In genomic region chr1:225883616-225884265, GRCh38 we compare ENCODE assay signal across 9 cellular contexts. TPM values are rescaled to one million over a fixed set of nuclear protein-coding genes. Genes with fewer than 3 reads are reported as not detected.
A peak's percentile ranks its signal among the peaks of the same experiment; 100 is the strongest.
DNase-seq lines count a peak whose midpoint lies in the region; ATAC-seq and TF ChIP-seq lines count a peak whose summit lies in the region.
"Had no signal": no experiment of that assay in that cellular context is flagged by ENCODE, and none has a peak within 500 bp of the region (broad histone marks: within the 10 kb centered on the region; RNA-seq: fewer than 3 reads in every experiment).

No MANE protein-coding gene starts in this region.

- H3K4me1 Mint-ChIP-seq in CD4-positive, alpha-beta T cell (ENCODE audit: low read depth): peaks cover 34% of the 10 kb centered on the region
- peaks cover 33% of the 10 kb centered on the region for H3K4me1 Mint-ChIP-seq in central memory CD8-positive, alpha-beta T cell
- peaks cover 32% of the 10 kb centered on the region for H3K4me1 Mint-ChIP-seq in neural crest cell

- H3K27me3 Mint-ChIP-seq in CD4-positive, alpha-beta T cell: no peaks in the 10 kb centered on the region
- no peaks in the 10 kb centered on the region for H3K27me3 Mint-ChIP-seq in central memory CD8-positive, alpha-beta T cell
- peaks cover 27% of the 10 kb centered on the region for H3K27me3 Mint-ChIP-seq in neural crest cell (ENCODE audit: low read depth)

- peaks cover 31% of the 10 kb centered on the region for H3K4me1 ChIP-seq in HUES6 (ENCODE audit: control insufficient read depth, insufficient read depth, low read length)

- TF ChIP-seq CTCF in CD4-positive, alpha-beta T cell (IDR thresholded peaks at IDR 0.05): no peak
- no peak for TF ChIP-seq CTCF in neural crest cell (conservative IDR thresholded peaks at IDR 0.05)

- POLR2A ChIA-PET in CD4-positive, alpha-beta T cell (lab: Charles Lee): interaction anchor here (0.9 to 13.0 kb wide), 15 partner anchors 12 to 456 kb away, joined by 3 to 427 read pairs (median 14); partner anchors contain the start of genes H3-3A, LBR, PYCR2 and SRP9

- H3K27ac Mint-ChIP-seq in CD4-positive, alpha-beta T cell: peak overlapping the region; percentile 86
- peak overlapping the region; percentile 91 for H3K27ac Mint-ChIP-seq in central memory CD8-positive, alpha-beta T cell (ENCODE audit: low read depth)
- no peak overlapping the region for H3K27ac Mint-ChIP-seq in neural crest cell (ENCODE audit: unreplicated experiment)

- peak overlapping the region; percentile 97 for H3K4me3 ChIP-seq in HUES6 (ENCODE audit: low read depth, low read length)

- H3K9ac ChIP-seq in HUES6 (ENCODE audit: low read length): peak overlapping the region; percentile 98

- H3K9me3 Mint-ChIP-seq in CD4-positive, alpha-beta T cell: no peaks in the 10 kb centered on the region
- H3K9me3 Mint-ChIP-seq in central memory CD8-positive, alpha-beta T cell: no peaks in the 10 kb centered on the region
- no peaks in the 10 kb centered on the region for H3K9me3 Mint-ChIP-seq in neural crest cell

- intact Hi-C loops in CD4-positive, alpha-beta T cell (cut with DNase I, micrococcal nuclease): loop anchor here (5.0 to 10.0 kb wide), 2 partner anchors 94 to 181 kb away; partner anchors contain the start of gene H3-3A (in 1 of the 2)

- H3K27me3 ChIP-seq in CD4-positive, alpha-beta T cell (ENCODE audit: control insufficient read depth, insufficient read depth, low read length): no peaks in the 10 kb centered on the region
- H3K27me3 ChIP-seq in HUES6 (ENCODE audit: control insufficient read depth, insufficient read depth, low read length): peaks cover 9% of the 10 kb centered on the region; the same call in 1 of the 2 replicates

- H3K4me3 Mint-ChIP-seq in CD4-positive, alpha-beta T cell: peak overlapping the region; percentile 97
- H3K4me3 Mint-ChIP-seq in central memory CD8-positive, alpha-beta T cell: peak overlapping the region; percentile 93
- peak overlapping the region; percentile 91 for H3K4me3 Mint-ChIP-seq in neural crest cell

- peaks cover 15% of the 10 kb centered on the region for H3K36me3 ChIP-seq in HUES6 (ENCODE audit: control insufficient read depth, insufficient read depth, low read length)

- no peaks in the 10 kb centered on the region for H3K9me3 ChIP-seq in CD4-positive, alpha-beta T cell (ENCODE audit: control insufficient read depth, low read length)
- no peaks in the 10 kb centered on the region for H3K9me3 ChIP-seq in HUES6 (ENCODE audit: control insufficient read depth, insufficient read depth, low read depth, low read length)

- peak overlapping the region; percentile 23 for H3K27ac ChIP-seq in CD4-positive, alpha-beta T cell (ENCODE audit: low read depth, low read length)
- H3K27ac ChIP-seq in HUES6 (ENCODE audit: low read depth, low read length): no peak overlapping the region

- peaks cover 36% of the 10 kb centered on the region for H3K36me3 Mint-ChIP-seq in CD4-positive, alpha-beta T cell (ENCODE audit: low read depth)
- H3K36me3 Mint-ChIP-seq in central memory CD8-positive, alpha-beta T cell (ENCODE audit: insufficient read depth): peaks cover 9% of the 10 kb centered on the region
- no peaks in the 10 kb centered on the region for H3K36me3 Mint-ChIP-seq in neural crest cell (ENCODE audit: low read depth)

- ATAC-seq in CD4-positive, alpha-beta T cell (ENCODE audit: poor library complexity): no peak
- ATAC-seq in central memory CD8-positive, alpha-beta T cell (replicated peaks; ENCODE audit: extremely low read depth, poor library complexity, severe bottlenecking): no peak
- no peak for ATAC-seq in GM19463 (IDR thresholded peaks at IDR 0.05; ENCODE audit: unreplicated experiment)
- ATAC-seq in HG03097 (IDR thresholded peaks at IDR 0.05; ENCODE audit: low FRiP score, unreplicated experiment): no peak

- CTCF ChIA-PET in CD4-positive, alpha-beta T cell (lab: Charles Lee): interaction anchor here (1.0 to 3.8 kb wide), 6 partner anchors 12 to 106 kb away, joined by 3 to 21 read pairs (median 8); partner anchors contain the start of gene SRP9

- no peak for DNase-seq in CD4-positive, alpha-beta T cell
- DNase-seq in central memory CD8-positive, alpha-beta T cell (ENCODE audit: low spot score in 2 of 2): no peak
- no peak for DNase-seq in neural crest cell (ENCODE audit: low read depth, low spot score)
- DNase-seq in HK-2 (ENCODE audit: unreplicated experiment): no peak
- DNase-seq in activated gamma-delta T cell treated with Interleukin-2 at 50 U/mL for 16 hours: no peak
- DNase-seq: SHP77 treated with DMSO at 0.1 percent for 48 hours had no signal

RNA-seq across cellular contexts. Expression of gene TMEM63A, which starts 1.6 kb away (rescaled TPM):
- total RNA-seq in CD4-positive, alpha-beta T cell: 100 to 1,000 TPM; 199 to 204 TPM
- 24.8 and 29.3 TPM in 2 replicates for total RNA-seq in neural crest cell

RNA-seq across cellular contexts. Expression of gene LEFTY1, which starts 5.2 kb away (rescaled TPM):
- total RNA-seq in CD4-positive, alpha-beta T cell: not detected
- total RNA-seq in neural crest cell: 0.65 TPM in 1 of 2 replicates, not detected in the other

RNA-seq across cellular contexts. Expression of gene PYCR2, which starts 40.3 kb away (rescaled TPM):
- 10 to 100 TPM; 24.1 to 26.2 TPM for total RNA-seq in CD4-positive, alpha-beta T cell
- total RNA-seq in neural crest cell: 54.8 and 59.9 TPM in 2 replicates

RNA-seq across cellular contexts. Expression of gene LEFTY2, which starts 57.3 kb away (rescaled TPM):
- not detected for total RNA-seq in CD4-positive, alpha-beta T cell
- total RNA-seq in neural crest cell: not detected in 2 replicates
